ENCODE assay signal across 1 cellular context in genomic region chr2:43226955-43227829, GRCh38.
TF ChIP-seq lines count a peak whose summit lies in the region.

No MANE protein-coding gene starts in this region.

TF ChIP-seq in SK-N-SH, 30 proteins besides CTCF, POLR2A, EP300 and RAD21:
- TF ChIP-seq ZBTB33 (IDR thresholded peaks at IDR 0.05; ENCODE audit: borderline replicate concordance, low read depth) (no peak; the same call in 1 of the 2 replicates), SMC3 (IDR thresholded peaks at IDR 0.05; ENCODE audit: low read depth, low read length) (no peak; the same call in 1 of the 2 replicates), CHD2 (IDR thresholded peaks at IDR 0.05; ENCODE audit: low read length, partially characterized antibody) (peak; percentile 34), JUND (IDR thresholded peaks at IDR 0.05) (0 out of 2 replicates have a peak, but pooled peaks have one; percentile 21), RCOR1 (IDR thresholded peaks at IDR 0.05; ENCODE audit: low read length) (0 out of 2 replicates have a peak, but pooled peaks have one; percentile 4), USF1 (IDR thresholded peaks at IDR 0.05; ENCODE audit: borderline replicate concordance, low read depth) (peak; percentile 22; the same call in 1 of the 2 replicates), ELF1 (IDR thresholded peaks at IDR 0.05) (no peak), EZH2phosphoT487 (IDR thresholded peaks at IDR 0.05; ENCODE audit: borderline replicate concordance, low read depth) (no peak), TCF12 (IDR thresholded peaks at IDR 0.05) (peak; percentile 45), FOSL2 (IDR thresholded peaks at IDR 0.05; ENCODE audit: borderline replicate concordance, low read depth) (no peak), REST (IDR thresholded peaks at IDR 0.05; ENCODE audit: low read depth, low read length) (no peak; the same call in none of the 2 replicates), SIN3A (IDR thresholded peaks at IDR 0.05; ENCODE audit: borderline replicate concordance, low read depth, low read length) (peak; percentile 30; the same call in 1 of the 2 replicates), GATA2 (CRISPR knock-in tag; IDR thresholded peaks at IDR 0.05) (no peak), MEF2A (IDR thresholded peaks at IDR 0.05; ENCODE audit: borderline replicate concordance, low read depth) (no peak; the same call in 1 of the 2 replicates), TAF1 (IDR thresholded peaks at IDR 0.05; ENCODE audit: borderline replicate concordance, low read depth, low read length) (peak; percentile 52; the same call in 1 of the 2 replicates), IRF3 (IDR thresholded peaks at IDR 0.05; ENCODE audit: low read depth, low read length) (no peak), NRF1 (IDR thresholded peaks at IDR 0.05; ENCODE audit: low read depth, low read length) (0 out of 2 replicates have a peak, but pooled peaks have one; percentile 8), GABPA (IDR thresholded peaks at IDR 0.05; ENCODE audit: low read depth) (no peak), MXI1 (IDR thresholded peaks at IDR 0.05; ENCODE audit: low read depth, low read length) (peak; percentile 94), FOXJ3 (CRISPR knock-in tag; IDR thresholded peaks at IDR 0.05) (peak; percentile 77), YY1 (IDR thresholded peaks at IDR 0.05; ENCODE audit: low read depth) (no peak; the same call in 1 of the 2 replicates), PBX3 (IDR thresholded peaks at IDR 0.05) (no peak; the same call in 1 of the 2 replicates), FOXM1 (IDR thresholded peaks at IDR 0.05; ENCODE audit: low read depth) (no peak; the same call in 1 of the 2 replicates), TEAD4 (IDR thresholded peaks at IDR 0.05; ENCODE audit: borderline replicate concordance, insufficient read depth) (no peak), USF2 (IDR thresholded peaks at IDR 0.05; ENCODE audit: borderline replicate concordance, low read depth, low read length) (no peak), RFX5 (IDR thresholded peaks at IDR 0.05; ENCODE audit: low read length) (no peak), RXRA (IDR thresholded peaks at IDR 0.05; ENCODE audit: borderline replicate concordance, low read depth) (no peak), POLR2AphosphoS5 (IDR thresholded peaks at IDR 0.05; ENCODE audit: low read depth, low read length) (peak; percentile 28; the same call in 1 of the 2 replicates), MAX (IDR thresholded peaks at IDR 0.05; ENCODE audit: low read depth) (peak; percentile 97), NFIC (IDR thresholded peaks at IDR 0.05; ENCODE audit: borderline replicate concordance) (peak; percentile 5; the same call in 1 of the 2 replicates)
